Comparison of ENCODE assay signal across 32 cellular contexts in the genomic region with DNA sequence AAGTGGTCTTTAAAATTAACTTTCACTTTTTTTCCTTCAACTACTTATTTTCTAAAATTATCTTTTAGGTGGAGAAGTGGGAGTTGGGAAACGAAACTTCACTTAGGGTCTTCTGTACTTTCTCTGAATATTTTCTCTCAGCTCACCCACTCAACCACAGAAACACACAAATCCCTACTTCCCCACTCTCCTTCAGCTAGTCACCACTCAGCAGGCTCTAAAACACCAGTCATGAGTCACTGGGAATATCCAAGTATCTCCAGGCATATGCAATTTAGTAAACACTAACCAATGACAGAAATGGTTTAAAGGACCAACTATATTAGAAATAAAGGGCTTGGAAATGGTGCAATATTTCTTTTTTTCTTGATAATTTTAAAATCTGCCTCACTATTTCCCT.
DNase-seq lines count a peak whose midpoint lies in the region; ATAC-seq, FAIRE-seq and TF ChIP-seq lines count a peak whose summit lies in the region.
"Had no signal": no experiment of that assay in that cellular context is flagged by ENCODE, and none has a peak within 500 bp of the region (broad histone marks: within the 10 kb centered on the region; RNA-seq: fewer than 3 reads in every experiment).

No MANE protein-coding gene starts in this region.

- no peak for ATAC-seq in HG02885 (IDR thresholded peaks at IDR 0.05; ENCODE audit: poor library complexity, unreplicated experiment)
- ATAC-seq: left lung had no signal

- intact Hi-C loops in dorsolateral prefrontal cortex (cut with DNase I), result no loop called here

- DNase-seq in AG20443 (ENCODE audit: low spot score) (peak; percentile 12), LHCN-M2 (ENCODE audit: low read depth) (peak; percentile 57), bronchial epithelial cell (ENCODE audit: low read depth) (peak; percentile 5), kidney tubule cell (ENCODE audit: low spot score) (peak; percentile 33), NCI-H748 treated with DMSO at 0.1 percent for 48 hours (lab: John Stamatoyannopoulos, UW) (no peak), dorsolateral prefrontal cortex (no peak), mucosa of gallbladder (ENCODE audit: low spot score) (no peak)
- DNase-seq: activated CD4-positive, alpha-beta T cell treated with anti-CD3 and anti-CD28 coated beads for 1 hour; activated naive CD4-positive, alpha-beta T cell treated with Interleukin-2 at 50 U/mL for 16 hours; activated T-cell treated with anti-CD3 and anti-CD28 coated beads, Interleukin-2, amount 50 U/mL, for 24 hours; CD4-positive, CD25-positive, alpha-beta regulatory T cell; cerebellar nuclear complex; DMS 273 treated with DMSO at 0.1 percent for 48 hours; effector CD4-positive, alpha-beta T cell; head of caudate nucleus; left lung; midbrain; NCI-H1092; NCI-H1930; NCI-H345; NCI-H82; nephron progenitor cell; posterior cingulate gyrus; SIG-M5; sigmoid colon had no signal

- H3K27me3 ChIP-seq in bronchial epithelial cell (ENCODE audit: control insufficient read depth, insufficient read depth, low read length), result no peaks in the 10 kb centered on the region
- H3K27me3 ChIP-seq in dorsolateral prefrontal cortex, result peaks cover 0 to 21% (median 2%) of the 10 kb centered on the region in 45 donors
- H3K27me3 ChIP-seq: left lung, sigmoid colon, vagina had no signal

- TF ChIP-seq CTCF in bronchial epithelial cell (IDR thresholded peaks at IDR 0.05; ENCODE audit: insufficient read depth, low read length, severe bottlenecking) (no peak), dorsolateral prefrontal cortex (IDR thresholded peaks at IDR 0.05 in 54 of 56, conservative IDR thresholded peaks at IDR 0.05 in 2 of 56; ENCODE audit: low read depth in 1 of 56, partially characterized antibody in 56 of 56) (no peak)

- no peak for FAIRE-seq in bronchial epithelial cell (lab: Jason Lieb, UNC)
- FAIRE-seq: G401.6, HTR-8/SVneo had no signal

- H3K4me3 ChIP-seq in bronchial epithelial cell (ENCODE audit: low read depth, low read length), result no peak overlapping the region
- no peak overlapping the region for H3K4me3 ChIP-seq in dorsolateral prefrontal cortex
- H3K4me3 ChIP-seq: esophagus muscularis mucosa, HAP-1, left lung, sigmoid colon, vagina had no signal

- H3K36me3 ChIP-seq in bronchial epithelial cell (ENCODE audit: control insufficient read depth, insufficient read depth, low read length), result no peaks in the 10 kb centered on the region
- H3K36me3 ChIP-seq: esophagus muscularis mucosa, HAP-1, left lung, sigmoid colon, vagina had no signal

- no peak overlapping the region for H3K27ac ChIP-seq in dorsolateral prefrontal cortex
- H3K27ac ChIP-seq: esophagus muscularis mucosa, KMS-11, left lung, sigmoid colon, vagina had no signal

Comparison
In these comparisons a context has a peak if more than half of its experiments do, and no peak if none do; other contexts are left out.
1. DNase-seq: peak in AG20443 (single experiment), LHCN-M2 (single experiment), bronchial epithelial cell (single experiment) and kidney tubule cell (single experiment); none in NCI-H748 treated with DMSO at 0.1 percent for 48 hours (single experiment), dorsolateral prefrontal cortex (0 of 10) and mucosa of gallbladder (single experiment).